Comparison of ENCODE assay signal across 8 cellular contexts in the genomic region with DNA sequence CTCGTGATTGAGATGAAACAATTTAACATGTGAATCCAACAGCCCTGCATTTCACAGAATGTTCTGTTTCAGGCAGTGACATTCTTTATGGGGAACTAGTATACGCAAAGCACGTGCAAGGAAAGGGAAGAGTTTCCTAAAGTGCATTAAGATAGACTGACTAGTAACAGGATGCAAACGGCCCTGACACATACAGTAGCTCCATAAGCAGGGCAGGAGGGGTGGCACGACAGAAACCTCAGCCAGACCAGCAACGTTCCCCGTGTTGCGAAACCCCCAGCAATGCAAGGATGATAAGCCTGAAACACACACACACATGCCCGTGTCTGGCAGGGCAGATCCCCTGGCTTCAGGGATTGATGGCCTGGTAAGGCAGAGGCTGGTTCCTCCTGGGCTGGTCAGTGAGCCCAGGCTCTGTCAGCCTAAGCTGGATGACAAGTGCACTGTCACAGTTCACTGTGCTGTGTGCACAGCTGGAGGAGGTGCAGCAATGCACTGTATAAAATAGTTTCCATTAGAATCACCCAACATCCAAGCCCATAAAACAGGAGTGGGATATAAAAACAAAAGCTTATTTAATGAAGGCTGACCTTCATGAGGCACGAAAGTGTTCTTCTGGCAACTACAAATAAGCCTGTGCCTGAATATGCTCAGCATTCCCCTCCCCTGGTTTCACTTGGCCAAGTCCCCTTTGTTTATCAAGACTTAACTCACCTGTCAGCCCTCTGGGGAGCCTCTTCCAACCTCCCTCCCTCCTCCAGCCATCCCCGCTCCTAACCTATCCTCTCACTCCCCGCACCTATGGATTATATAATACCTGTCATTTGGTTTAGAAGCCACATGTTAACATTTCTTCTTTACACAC.
DNase-seq lines count a peak whose midpoint lies in the region; ATAC-seq, FAIRE-seq and TF ChIP-seq lines count a peak whose summit lies in the region.

No MANE protein-coding gene starts in this region.

- peak; percentile 71 for FAIRE-seq in GM12891 (lab: Jason Lieb, UNC)
- no peak for FAIRE-seq in GM19239 (lab: Jason Lieb, UNC)

- POLR2A ChIA-PET in PC-3 (lab: Charles Lee; ENCODE audit: unreplicated experiment), result interaction anchor here (0.9 kb wide), 1 partner anchor 205 kb away, joined by 3 read pairs; a partner anchor contains a TSS

- intact Hi-C loops in PC-3 (cut with micrococcal nuclease), result no loop called here

- BruUV-seq in PC-3 (replicated peaks; lab: Mats Ljungman, UMichigan), result no TSS peak

- no peaks in the 10 kb centered on the region for H3K36me3 ChIP-seq in PC-3 (ENCODE audit: low read depth, low read length)
- no peaks in the 10 kb centered on the region for H3K36me3 ChIP-seq in rectal smooth muscle tissue (ENCODE audit: control insufficient read depth, insufficient read depth, low read length)

- H3K9ac ChIP-seq in PC-3 (ENCODE audit: low read length) (no peak overlapping the region), rectal smooth muscle tissue (ENCODE audit: low read length) (no peak overlapping the region)

- H3K36me3 Mint-ChIP-seq in type B pancreatic cell, result no peaks in the 10 kb centered on the region

- H4K20me1 ChIP-seq in PC-3 (ENCODE audit: low read length), result no peaks in the 10 kb centered on the region

- CTCF ChIA-PET in PC-3 (lab: Charles Lee), result no interaction called here

- TF ChIP-seq CTCF in PC-3 (conservative IDR thresholded peaks at IDR 0.05; ENCODE audit: low read depth, low read length), result no peak
- no peak for TF ChIP-seq CTCF in type B pancreatic cell (conservative IDR thresholded peaks at IDR 0.05)

- H3F3A ChIP-seq in PC-3 (ENCODE audit: low read length, unreplicated experiment), result no peaks in the 10 kb centered on the region

- H3K9me3 ChIP-seq in PC-3 (ENCODE audit: low read length), result no peaks in the 10 kb centered on the region

- no peaks in the 10 kb centered on the region for H3K27me3 ChIP-seq in PC-3 (ENCODE audit: low read length)
- no peaks in the 10 kb centered on the region for H3K27me3 ChIP-seq in rectal smooth muscle tissue (ENCODE audit: control insufficient read depth, insufficient read depth, low read length)

- peak; percentile 51 for ATAC-seq in PC-3

- no peaks in the 10 kb centered on the region for H3K27me3 Mint-ChIP-seq in type B pancreatic cell

- 0 out of 2 replicates have a peak overlapping the region, but pooled peaks have one; percentile 8 for H2AFZ ChIP-seq in PC-3 (ENCODE audit: low read length)

- no peaks in the 10 kb centered on the region for H3K9me2 ChIP-seq in PC-3 (replicated peaks; ENCODE audit: low read length)

- H3K27ac Mint-ChIP-seq in type B pancreatic cell, result no peak overlapping the region

- peaks cover 5% of the 10 kb centered on the region for H3K4me1 Mint-ChIP-seq in type B pancreatic cell (ENCODE audit: unreplicated experiment)

- H3K9me3 Mint-ChIP-seq in type B pancreatic cell, result no peaks in the 10 kb centered on the region

- peak overlapping the region; percentile 69 for H3K4me2 ChIP-seq in PC-3 (ENCODE audit: low read length)

- DNase-seq in GM12891 (ENCODE audit: insufficient read length, low spot score), result no peak
- peak; percentile 46 for DNase-seq in PC-3
- DNase-seq in fibroblast of gingiva (ENCODE audit: low read depth), result peak; percentile 87
- no peak for DNase-seq in activated T-cell treated with anti-CD3 and anti-CD28 coated beads for 4 hours
- no peak for DNase-seq in GM19239 (ENCODE audit: insufficient read length, low spot score)
- DNase-seq in activated effector memory CD4-positive, alpha-beta T cell treated with anti-CD3 and anti-CD28 coated beads, Interleukin-2, amount 50 U/mL, for 16 hours, result no peak
- no peak for DNase-seq in type B pancreatic cell (ENCODE audit: extremely low spot score, unreplicated experiment)

- H3K27ac ChIP-seq in PC-3 (ENCODE audit: low read length) (peak overlapping the region; percentile 40), rectal smooth muscle tissue (ENCODE audit: low read depth, low read length) (peak overlapping the region; percentile 75)

- no peak for TF ChIP-seq POLR2A in GM12891 (IDR thresholded peaks at IDR 0.05; ENCODE audit: low read depth, low read length)

- no peak overlapping the region for H3K4me3 Mint-ChIP-seq in type B pancreatic cell

- H3K4me3 ChIP-seq in PC-3 (ENCODE audit: low read length) (no peak overlapping the region), rectal smooth muscle tissue (ENCODE audit: low read length) (no peak overlapping the region)

- no peaks in the 10 kb centered on the region for H3K79me2 ChIP-seq in PC-3 (ENCODE audit: low read length)

- H3K4me1 ChIP-seq in PC-3 (ENCODE audit: insufficient read depth, low read length) (peaks cover 59% of the 10 kb centered on the region), rectal smooth muscle tissue (ENCODE audit: control insufficient read depth, insufficient read depth, low read length) (peaks cover 44% of the 10 kb centered on the region)

TF ChIP-seq in GM12891, 5 proteins besides CTCF, POLR2A, EP300 and RAD21:
- no peak for TF ChIP-seq POU2F2 (IDR thresholded peaks at IDR 0.05; ENCODE audit: low read depth, low read length)
- no peak for TF ChIP-seq TAF1 (IDR thresholded peaks at IDR 0.05; ENCODE audit: low read depth, low read length)
- TF ChIP-seq PAX5 (IDR thresholded peaks at IDR 0.05; ENCODE audit: insufficient read depth, low read length, severe bottlenecking), result no peak
- TF ChIP-seq SPI1 (IDR thresholded peaks at IDR 0.05; ENCODE audit: low read depth, low read length), result no peak
- no peak for TF ChIP-seq POLR2AphosphoS5 (IDR thresholded peaks at IDR 0.05; ENCODE audit: low read depth, low read length)

Comparison
In these comparisons a context has a peak if more than half of its experiments do, and no peak if none do; other contexts are left out.
1. DNase-seq: peak in PC-3 (single experiment) and fibroblast of gingiva (single experiment); none in GM12891 (single experiment), activated T-cell treated with anti-CD3 and anti-CD28 coated beads for 4 hours (single experiment), GM19239 (single experiment), activated effector memory CD4-positive, alpha-beta T cell treated with anti-CD3 and anti-CD28 coated beads, Interleukin-2, amount 50 U/mL, for 16 hours (single experiment) and type B pancreatic cell (single experiment).